11 cellular contexts compared by ENCODE assay signal in the genomic region with DNA sequence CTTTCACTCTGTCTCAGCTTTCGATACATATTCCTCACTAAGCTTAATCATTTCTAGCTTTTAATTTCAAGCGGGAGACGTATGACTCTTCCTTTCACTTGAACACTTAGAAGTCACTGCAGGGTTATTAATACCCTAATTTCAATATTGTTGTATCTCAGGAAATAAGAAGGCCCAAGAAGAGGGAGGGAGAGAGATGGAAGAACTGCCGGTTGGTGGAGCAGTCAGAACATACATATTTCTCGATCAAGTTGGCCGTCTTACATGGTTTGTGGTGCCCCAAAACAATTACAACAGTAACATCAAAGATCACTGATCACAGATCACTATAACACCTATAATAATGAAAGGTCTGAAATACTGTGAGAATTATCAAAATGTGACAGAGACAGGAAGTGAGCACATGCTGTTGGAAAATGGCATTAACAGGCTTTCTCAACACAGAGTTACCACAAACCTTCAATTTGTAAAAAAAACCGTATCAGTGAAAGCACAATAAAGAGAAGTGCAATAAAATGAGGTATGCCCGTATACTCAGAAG.
A peak's percentile ranks its signal among the peaks of the same experiment; 100 is the strongest.
DNase-seq lines count a peak whose midpoint lies in the region; ATAC-seq, FAIRE-seq and TF ChIP-seq lines count a peak whose summit lies in the region.
"Had no signal": no experiment of that assay in that cellular context is flagged by ENCODE, and none has a peak within 500 bp of the region (broad histone marks: within the 10 kb centered on the region; RNA-seq: fewer than 3 reads in every experiment).

No MANE protein-coding gene starts in this region.

- peaks cover 30% of the 10 kb centered on the region for H3K36me3 Mint-ChIP-seq in activated naive CD8-positive, alpha-beta T cell treated with anti-CD3 and anti-CD28 coated beads, Interleukin-2, amount 50 U/mL, for 24 hours (ENCODE audit: low read depth)
- H3K36me3 Mint-ChIP-seq in WTC11 = peaks cover 3% of the 10 kb centered on the region; the same call in 1 of the 2 replicates

- POLR2A ChIA-PET in WTC11 (lab: Charles Lee) = no interaction called here

- no peak for TF ChIP-seq CTCF in WTC11 (IDR thresholded peaks at IDR 0.05)

- ATAC-seq in GM19463 (IDR thresholded peaks at IDR 0.05; ENCODE audit: unreplicated experiment) = peak; percentile 56
- peak; percentile 78 for ATAC-seq in activated naive CD8-positive, alpha-beta T cell treated with anti-CD3 and anti-CD28 coated beads, Interleukin-2, amount 50 U/mL, for 24 hours
- ATAC-seq in HG03139 (IDR thresholded peaks at IDR 0.05; ENCODE audit: unreplicated experiment) = no peak
- no peak for ATAC-seq in WTC11
- ATAC-seq: sciatic nerve had no signal

- H3K4me1 Mint-ChIP-seq in activated naive CD8-positive, alpha-beta T cell treated with anti-CD3 and anti-CD28 coated beads, Interleukin-2, amount 50 U/mL, for 24 hours = peaks cover 29% of the 10 kb centered on the region
- peaks cover 8% of the 10 kb centered on the region for H3K4me1 Mint-ChIP-seq in WTC11

- no peaks in the 10 kb centered on the region for H3K27me3 Mint-ChIP-seq in activated naive CD8-positive, alpha-beta T cell treated with anti-CD3 and anti-CD28 coated beads, Interleukin-2, amount 50 U/mL, for 24 hours
- no peaks in the 10 kb centered on the region for H3K27me3 Mint-ChIP-seq in WTC11 (ENCODE audit: low read depth)

- peak overlapping the region; percentile 40 for H3K4me3 Mint-ChIP-seq in activated naive CD8-positive, alpha-beta T cell treated with anti-CD3 and anti-CD28 coated beads, Interleukin-2, amount 50 U/mL, for 24 hours
- H3K4me3 Mint-ChIP-seq in WTC11 = no peak overlapping the region

- H3K27ac Mint-ChIP-seq in activated naive CD8-positive, alpha-beta T cell treated with anti-CD3 and anti-CD28 coated beads, Interleukin-2, amount 50 U/mL, for 24 hours = peak overlapping the region; percentile 85
- no peak overlapping the region for H3K27ac Mint-ChIP-seq in WTC11

- DNase-seq in CD1c-positive myeloid dendritic cell (ENCODE audit: extremely low spot score) (peak; percentile 5), NOMO-1 treated with dmso at 0.1 percent for 144 hours (lab: John Stamatoyannopoulos, UW; ENCODE audit: unreplicated experiment) (peak; percentile 37), H54 (ENCODE audit: insufficient read length, low spot score) (no peak), ureter (ENCODE audit: low spot score) (no peak), WTC11 (ENCODE audit: low spot score) (no peak)
- DNase-seq in activated naive CD8-positive, alpha-beta T cell treated with anti-CD3 and anti-CD28 coated beads, Interleukin-2, amount 50 U/mL, for 24 hours = no peak
- DNase-seq: NCI-H510A, SJCRH30 had no signal

- H3K9me3 Mint-ChIP-seq in activated naive CD8-positive, alpha-beta T cell treated with anti-CD3 and anti-CD28 coated beads, Interleukin-2, amount 50 U/mL, for 24 hours = no peaks in the 10 kb centered on the region
- H3K9me3 Mint-ChIP-seq in WTC11 = no peaks in the 10 kb centered on the region

- CTCF ChIA-PET in WTC11 (lab: Charles Lee) = no interaction called here

- no peak for FAIRE-seq in H54 (lab: Jason Lieb, UNC)

- no peak for TF ChIP-seq POLR2A in H54 (IDR thresholded peaks at IDR 0.05; ENCODE audit: low read depth, low read length)

TF ChIP-seq in WTC11, 78 proteins besides CTCF, POLR2A, EP300 and RAD21:
- TF ChIP-seq, protein P1, sequence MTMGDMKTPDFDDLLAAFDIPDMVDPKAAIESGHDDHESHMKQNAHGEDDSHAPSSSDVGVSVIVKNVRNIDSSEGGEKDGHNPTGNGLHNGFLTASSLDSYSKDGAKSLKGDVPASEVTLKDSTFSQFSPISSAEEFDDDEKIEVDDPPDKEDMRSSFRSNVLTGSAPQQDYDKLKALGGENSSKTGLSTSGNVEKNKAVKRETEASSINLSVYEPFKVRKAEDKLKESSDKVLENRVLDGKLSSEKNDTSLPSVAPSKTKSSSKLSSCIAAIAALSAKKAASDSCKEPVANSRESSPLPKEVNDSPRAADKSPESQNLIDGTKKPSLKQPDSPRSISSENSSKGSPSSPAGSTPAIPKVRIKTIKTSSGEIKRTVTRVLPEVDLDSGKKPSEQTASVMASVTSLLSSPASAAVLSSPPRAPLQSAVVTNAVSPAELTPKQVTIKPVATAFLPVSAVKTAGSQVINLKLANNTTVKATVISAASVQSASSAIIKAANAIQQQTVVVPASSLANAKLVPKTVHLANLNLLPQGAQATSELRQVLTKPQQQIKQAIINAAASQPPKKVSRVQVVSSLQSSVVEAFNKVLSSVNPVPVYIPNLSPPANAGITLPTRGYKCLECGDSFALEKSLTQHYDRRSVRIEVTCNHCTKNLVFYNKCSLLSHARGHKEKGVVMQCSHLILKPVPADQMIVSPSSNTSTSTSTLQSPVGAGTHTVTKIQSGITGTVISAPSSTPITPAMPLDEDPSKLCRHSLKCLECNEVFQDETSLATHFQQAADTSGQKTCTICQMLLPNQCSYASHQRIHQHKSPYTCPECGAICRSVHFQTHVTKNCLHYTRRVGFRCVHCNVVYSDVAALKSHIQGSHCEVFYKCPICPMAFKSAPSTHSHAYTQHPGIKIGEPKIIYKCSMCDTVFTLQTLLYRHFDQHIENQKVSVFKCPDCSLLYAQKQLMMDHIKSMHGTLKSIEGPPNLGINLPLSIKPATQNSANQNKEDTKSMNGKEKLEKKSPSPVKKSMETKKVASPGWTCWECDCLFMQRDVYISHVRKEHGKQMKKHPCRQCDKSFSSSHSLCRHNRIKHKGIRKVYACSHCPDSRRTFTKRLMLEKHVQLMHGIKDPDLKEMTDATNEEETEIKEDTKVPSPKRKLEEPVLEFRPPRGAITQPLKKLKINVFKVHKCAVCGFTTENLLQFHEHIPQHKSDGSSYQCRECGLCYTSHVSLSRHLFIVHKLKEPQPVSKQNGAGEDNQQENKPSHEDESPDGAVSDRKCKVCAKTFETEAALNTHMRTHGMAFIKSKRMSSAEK (CRISPR knock-in tag; IDR thresholded peaks at IDR 0.05; ENCODE audit: borderline replicate concordance) = no peak
- TF ChIP-seq FOXP1 (CRISPR knock-in tag; IDR thresholded peaks at IDR 0.05; ENCODE audit: borderline replicate concordance) (no peak), E2F5 (CRISPR knock-in tag; IDR thresholded peaks at IDR 0.05) (no peak), ATF1 (CRISPR knock-in tag; IDR thresholded peaks at IDR 0.05) (no peak)

Comparison
In these comparisons a context has a peak if more than half of its experiments do, and no peak if none do; other contexts are left out.
1. DNase-seq: peak in CD1c-positive myeloid dendritic cell (single experiment) and NOMO-1 treated with dmso at 0.1 percent for 144 hours (single experiment); none in activated naive CD8-positive, alpha-beta T cell treated with anti-CD3 and anti-CD28 coated beads, Interleukin-2, amount 50 U/mL, for 24 hours (single experiment), H54 (single experiment), ureter (single experiment) and WTC11 (single experiment).
2. ATAC-seq: peak in GM19463 (single experiment) and activated naive CD8-positive, alpha-beta T cell treated with anti-CD3 and anti-CD28 coated beads, Interleukin-2, amount 50 U/mL, for 24 hours (single experiment); none in HG03139 (single experiment) and WTC11 (single experiment).